ENCODE assay signal across 8 cellular contexts in genomic region chr13:51781246-51782022, GRCh38. TPM values are rescaled to one million over a fixed set of nuclear protein-coding genes. Genes with fewer than 3 reads are reported as not detected.
DNase-seq lines count a peak whose midpoint lies in the region; ATAC-seq, FAIRE-seq and TF ChIP-seq lines count a peak whose summit lies in the region.

No MANE protein-coding gene starts in this region.

- H3K9me3 ChIP-seq in OCI-LY3 (ENCODE audit: insufficient read depth, low read length): no peaks in the 10 kb centered on the region

- no peak for FAIRE-seq in urothelium cell line (lab: Jason Lieb, UNC)

- no peak overlapping the region for H3K4me3 ChIP-seq in AG10803 (ENCODE audit: low read length)
- H3K4me3 ChIP-seq in OCI-LY3 (ENCODE audit: low read length): peak overlapping the region; percentile 21

- H3K79me2 ChIP-seq in OCI-LY3 (ENCODE audit: low read length): no peaks in the 10 kb centered on the region

- H3K4me1 ChIP-seq in OCI-LY3 (ENCODE audit: low read length): peaks cover 13% of the 10 kb centered on the region

- H3K36me3 ChIP-seq in OCI-LY3 (replicated peaks; ENCODE audit: low read depth, low read length): no peaks in the 10 kb centered on the region

- H3K4me2 ChIP-seq in OCI-LY3 (ENCODE audit: low read length): peak overlapping the region; percentile 50

- DNase-seq in AG10803 (ENCODE audit: low read depth) (no peak), urothelium cell line (ENCODE audit: low spot score) (peak; percentile 23), hippocampal formation (lab: John Stamatoyannopoulos, UW) (no peak)

- no peak overlapping the region for H3K27ac ChIP-seq in OCI-LY3 (ENCODE audit: low read length)

- peak overlapping the region; percentile 5 for H2AFZ ChIP-seq in OCI-LY3 (ENCODE audit: low read depth, low read length)

- H3K9ac ChIP-seq in OCI-LY3 (ENCODE audit: low read length): no peak overlapping the region

- no peaks in the 10 kb centered on the region for H3K27me3 ChIP-seq in OCI-LY3 (ENCODE audit: low read depth, low read length)

- no peaks in the 10 kb centered on the region for H4K20me1 ChIP-seq in OCI-LY3 (ENCODE audit: insufficient read depth, low read length)

- peak; percentile 20; the same call in 1 of the 2 replicates for TF ChIP-seq CTCF in AG10803 (conservative IDR thresholded peaks at IDR 0.05; ENCODE audit: low read length)
- peak; percentile 85 for TF ChIP-seq CTCF in OCI-LY3 (IDR thresholded peaks at IDR 0.05; ENCODE audit: low read depth, low read length)

- peak; percentile 63 for ATAC-seq in GM18517 (IDR thresholded peaks at IDR 0.05; ENCODE audit: unreplicated experiment)
- ATAC-seq in esophagus mucosa: peak; percentile 83
- ATAC-seq in HG02678 (IDR thresholded peaks at IDR 0.05; ENCODE audit: unreplicated experiment): no peak
- ATAC-seq in GM19023 (IDR thresholded peaks at IDR 0.05; ENCODE audit: unreplicated experiment): no peak

RNA-seq across cellular contexts. Expression of gene DHRS12, which starts 22.5 kb away (rescaled TPM):
- total RNA-seq in esophagus mucosa: 7.3 TPM

Comparison
In these comparisons a context has a peak if more than half of its experiments do, and no peak if none do; other contexts are left out.
1. ATAC-seq: peak in GM18517 (single experiment) and esophagus mucosa (single experiment); none in HG02678 (single experiment) and GM19023 (single experiment).